Comparison of ENCODE assay signal across 15 cellular contexts in the genomic region with DNA sequence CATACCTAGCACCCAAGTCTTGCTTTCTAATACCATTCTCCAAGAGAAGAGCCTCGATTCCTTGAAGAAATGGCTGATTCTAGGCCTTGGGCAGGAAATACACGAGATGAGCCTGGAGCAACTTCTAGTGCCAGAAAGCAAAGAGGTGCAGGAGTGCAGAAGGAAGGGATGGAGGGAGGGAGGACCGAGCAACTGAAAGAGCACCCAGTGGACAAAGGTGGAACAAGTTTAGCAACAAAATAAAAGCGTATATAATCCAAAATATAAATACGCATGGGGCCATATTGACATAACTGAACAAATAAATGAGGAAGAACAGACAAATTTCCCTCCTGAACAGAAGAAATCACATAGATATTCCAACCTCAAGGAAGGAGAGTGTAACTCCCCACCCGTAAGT.
"Had no signal": no experiment of that assay in that cellular context is flagged by ENCODE, and none has a peak within 500 bp of the region (broad histone marks: within the 10 kb centered on the region; RNA-seq: fewer than 3 reads in every experiment).

No MANE protein-coding gene starts in this region.

- H3K4me3 Mint-ChIP-seq: activated T-cell treated with anti-CD3 and anti-CD28 coated beads, Interleukin-2, amount 50 U/mL, for 4 hours; neural crest cell; T-helper 17 cell had no signal

- H3K27me3 ChIP-seq: ascending aorta, cardiac muscle cell, colonic mucosa, hepatocyte, ovary, thyroid gland had no signal

- H3K4me1 ChIP-seq: colonic mucosa had no signal

- H3K9me3 ChIP-seq: ascending aorta, colonic mucosa, ovary, thyroid gland had no signal

- H3K9me3 Mint-ChIP-seq: activated T-cell treated with anti-CD3 and anti-CD28 coated beads, Interleukin-2, amount 50 U/mL, for 4 hours; neural crest cell had no signal

- H3K4me2 ChIP-seq: hepatocyte had no signal

- H2AFZ ChIP-seq: hepatocyte had no signal

- H3K27me3 Mint-ChIP-seq: T-helper 17 cell had no signal

- H3K36me3 ChIP-seq: cardiac muscle cell, colonic mucosa, ovary, thyroid gland had no signal

- H3K4me3 ChIP-seq: ascending aorta, cardiac muscle cell, colonic mucosa, hepatocyte, ovary, thyroid gland had no signal

- ATAC-seq: activated CD4-positive, CD25-positive, alpha-beta regulatory T cell treated with anti-CD3 and anti-CD28 coated beads, Interleukin-2, amount 50 U/mL, for 24 hours; activated T-cell treated with anti-CD3 and anti-CD28 coated beads, Interleukin-2, amount 50 U/mL, for 4 hours; T-helper 17 cell had no signal

- H3K27ac ChIP-seq: ascending aorta, cardiac muscle cell, colonic mucosa, hepatocyte, ovary, thyroid gland had no signal

- H3K27ac Mint-ChIP-seq: T-helper 17 cell had no signal

- FAIRE-seq: urothelium cell line had no signal

- DNase-seq: activated CD4-positive, alpha-beta T cell treated with anti-CD3 and anti-CD28 coated beads, Interleukin-2, amount 50 U/mL, for 4 hours; activated gamma-delta T cell; activated T-cell treated with anti-CD3 and anti-CD28 coated beads, Interleukin-2, amount 50 U/mL, for 4 hours; colonic mucosa; ovary; stimulated activated CD4-positive, alpha-beta T cell treated with anti-CD3 and anti-CD28 coated beads, Interleukin-15, amount 100 ng/mL, for 24 hours; stimulated activated CD4-positive, alpha-beta T cell treated with anti-CD3 and anti-CD28 coated beads, Interleukin-4, amount 100 ng/mL, for 24 hours; T-helper 17 cell; thyroid gland had no signal
